Comparison of ENCODE assay signal across 17 cellular contexts in the genomic region with DNA sequence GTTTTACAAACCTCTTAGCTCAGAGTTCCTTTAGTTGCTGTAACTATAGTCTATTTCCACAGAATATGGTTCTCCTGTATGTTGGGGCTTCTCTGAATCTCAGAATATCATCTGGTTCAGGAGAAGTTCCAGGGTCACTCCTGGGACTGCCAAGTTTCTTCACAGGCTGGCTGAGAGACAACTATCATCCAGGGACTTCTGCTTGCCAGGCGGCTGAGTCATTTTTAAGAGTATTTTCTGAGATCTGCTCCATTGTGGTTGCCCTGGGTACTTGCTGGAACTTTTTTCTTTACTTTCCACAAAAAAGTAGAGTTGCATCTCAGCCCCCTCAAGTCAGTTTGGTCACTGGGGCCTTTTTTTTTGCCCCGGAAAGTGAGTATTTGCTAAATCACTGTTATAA.
A peak's percentile ranks its signal among the peaks of the same experiment; 100 is the strongest.
DNase-seq lines count a peak whose midpoint lies in the region; ATAC-seq, FAIRE-seq and TF ChIP-seq lines count a peak whose summit lies in the region.
"Had no signal": no experiment of that assay in that cellular context is flagged by ENCODE, and none has a peak within 500 bp of the region (broad histone marks: within the 10 kb centered on the region; RNA-seq: fewer than 3 reads in every experiment).

No MANE protein-coding gene starts in this region.

- peak overlapping the region in 10 of 11 experiments; percentile 9 to 75 (median 45); a peak in 18 of 22 replicates for H3K9ac ChIP-seq in BLaER1 treated with 17β-estradiol and CSF1 and Interleukin-3, amounts not matched to agents 10 nM and 100 nM

- H3K27me3 Mint-ChIP-seq in endothelial cell (ENCODE audit: unreplicated experiment), result no peaks in the 10 kb centered on the region
- H3K27me3 Mint-ChIP-seq: CD4-positive, CD25-positive, alpha-beta regulatory T cell had no signal

- DNase-seq in RPMI7951 (ENCODE audit: low read depth) (peak; percentile 3), left ventricle myocardium superior (peak; percentile 22), sciatic nerve (ENCODE audit: low spot score) (no peak), NCI-H2107 treated with DMSO at 0.1 percent for 48 hours (lab: John Stamatoyannopoulos, UW; ENCODE audit: unreplicated experiment) (no peak), RCC 7860 (ENCODE audit: low spot score) (no peak), endothelial cell (ENCODE audit: low spot score) (no peak)
- DNase-seq: CD4-positive, CD25-positive, alpha-beta regulatory T cell; DMS79; Karpas-422; NCI-H1105 treated with DMSO at 0.1 percent for 48 hours; NCI-H187 treated with DMSO at 0.1 percent for 48 hours; NCI-H524; RPMI8226 had no signal

- peaks cover 0 to 48% (median 6%) of the 10 kb centered on the region in 11 experiments; a peak in 10 of 22 replicates for H3K9me3 ChIP-seq in BLaER1 treated with 17β-estradiol and CSF1 and Interleukin-3, amounts not matched to agents 10 nM and 100 nM (replicated peaks in 1 of 11)
- H3K9me3 ChIP-seq: A549 had no signal

- no peaks in the 10 kb centered on the region for H3K27me3 ChIP-seq in BLaER1 treated with 17β-estradiol and CSF1 and Interleukin-3, amounts not matched to agents 10 nM and 100 nM

- intact Hi-C loops in left ventricle myocardium superior (cut with micrococcal nuclease) (no loop called here), sciatic nerve (cut with DNase I) (no loop called here)

- H3K36me3 Mint-ChIP-seq in endothelial cell (ENCODE audit: low read depth, unreplicated experiment), result no peaks in the 10 kb centered on the region
- H3K36me3 Mint-ChIP-seq: CD4-positive, CD25-positive, alpha-beta regulatory T cell had no signal

- no peaks in the 10 kb centered on the region for H4K20me1 ChIP-seq in BLaER1 treated with 17β-estradiol and CSF1 and Interleukin-3, amounts not matched to agents 10 nM and 100 nM

- peak overlapping the region; percentile 60 to 89 (median 73) for H3K4me2 ChIP-seq in BLaER1 treated with 17β-estradiol and CSF1 and Interleukin-3, amounts not matched to agents 10 nM and 100 nM
- H3K4me2 ChIP-seq: A549 had no signal

- no peaks in the 10 kb centered on the region for H3K9me3 Mint-ChIP-seq in endothelial cell (ENCODE audit: unreplicated experiment)

- ATAC-seq in left ventricle myocardium superior, result peak; percentile 44
- peak; percentile 70 for ATAC-seq in sciatic nerve
- no peak for ATAC-seq in HG02973 (IDR thresholded peaks at IDR 0.05; ENCODE audit: unreplicated experiment)
- ATAC-seq: A549 had no signal

- H3K27ac ChIP-seq in BLaER1 treated with 17β-estradiol and CSF1 and Interleukin-3, amounts not matched to agents 10 nM and 100 nM, result peak overlapping the region in 9 of 11 experiments; percentile 32 to 74 (median 59); a peak in 17 of 22 replicates
- H3K27ac ChIP-seq: A549 had no signal

- FAIRE-seq in RCC 7860 (lab: Jason Lieb, UNC), result no peak
- FAIRE-seq: A549, GM12891 had no signal

- no peaks in the 10 kb centered on the region for H3K36me3 ChIP-seq in BLaER1 treated with 17β-estradiol and CSF1 and Interleukin-3, amounts not matched to agents 10 nM and 100 nM

- H3K27ac Mint-ChIP-seq in endothelial cell (ENCODE audit: unreplicated experiment), result no peak overlapping the region
- H3K27ac Mint-ChIP-seq: CD4-positive, CD25-positive, alpha-beta regulatory T cell had no signal

- H3K4me3 ChIP-seq in BLaER1 treated with 17β-estradiol and CSF1 and Interleukin-3, amounts not matched to agents 10 nM and 100 nM, result peak overlapping the region in 9 of 10 experiments; percentile 2 to 54 (median 33); a peak in 15 of 20 replicates
- H3K4me3 ChIP-seq: A549 had no signal

- no peak for TF ChIP-seq CTCF in endothelial cell (IDR thresholded peaks at IDR 0.05; ENCODE audit: unreplicated experiment)

- no peaks in the 10 kb centered on the region for H3K4me1 Mint-ChIP-seq in endothelial cell (ENCODE audit: unreplicated experiment)

- H3K4me1 ChIP-seq in BLaER1 treated with 17β-estradiol and CSF1 and Interleukin-3, amounts not matched to agents 10 nM and 100 nM, result peaks cover 13 to 55% (median 19%) of the 10 kb centered on the region in 10 experiments
- H3K4me1 ChIP-seq: A549 had no signal

- no peak overlapping the region for H3K4me3 Mint-ChIP-seq in endothelial cell (ENCODE audit: unreplicated experiment)
- H3K4me3 Mint-ChIP-seq: CD4-positive, CD25-positive, alpha-beta regulatory T cell had no signal

Comparison
In these comparisons a context has a peak if more than half of its experiments do, and no peak if none do; other contexts are left out.
1. DNase-seq: peak in RPMI7951 (single experiment) and left ventricle myocardium superior (single experiment); none in sciatic nerve (single experiment), NCI-H2107 treated with DMSO at 0.1 percent for 48 hours (single experiment), RCC 7860 (single experiment) and endothelial cell (single experiment).